In genomic region chr22:37656583-37656982, GRCh38 we compare ENCODE assay signal across 1 cellular context. TPM values are rescaled to one million over a fixed set of nuclear protein-coding genes. Genes with fewer than 3 reads are reported as not detected.
"Had no signal": no experiment of that assay in that cellular context is flagged by ENCODE, and none has a peak within 500 bp of the region (broad histone marks: within the 10 kb centered on the region; RNA-seq: fewer than 3 reads in every experiment).

No MANE protein-coding gene starts in this region.

RNA-seq across cellular contexts. Expression of gene SH3BP1, which starts 17.1 kb away (rescaled TPM):
- total RNA-seq: myocyte had no signal
